ENCODE assay signal across 1 cellular context in genomic region chr4:137576437-137576836, GRCh38.
TF ChIP-seq lines count a peak whose summit lies in the region.

No MANE protein-coding gene starts in this region.

TF ChIP-seq in GM12878, 131 proteins besides CTCF, POLR2A, EP300 and RAD21:
- TF ChIP-seq GATAD2B (conservative IDR thresholded peaks at IDR 0.05; ENCODE audit: low read depth) = no peak
